1 cellular context compared by ENCODE assay signal in the genomic region with DNA sequence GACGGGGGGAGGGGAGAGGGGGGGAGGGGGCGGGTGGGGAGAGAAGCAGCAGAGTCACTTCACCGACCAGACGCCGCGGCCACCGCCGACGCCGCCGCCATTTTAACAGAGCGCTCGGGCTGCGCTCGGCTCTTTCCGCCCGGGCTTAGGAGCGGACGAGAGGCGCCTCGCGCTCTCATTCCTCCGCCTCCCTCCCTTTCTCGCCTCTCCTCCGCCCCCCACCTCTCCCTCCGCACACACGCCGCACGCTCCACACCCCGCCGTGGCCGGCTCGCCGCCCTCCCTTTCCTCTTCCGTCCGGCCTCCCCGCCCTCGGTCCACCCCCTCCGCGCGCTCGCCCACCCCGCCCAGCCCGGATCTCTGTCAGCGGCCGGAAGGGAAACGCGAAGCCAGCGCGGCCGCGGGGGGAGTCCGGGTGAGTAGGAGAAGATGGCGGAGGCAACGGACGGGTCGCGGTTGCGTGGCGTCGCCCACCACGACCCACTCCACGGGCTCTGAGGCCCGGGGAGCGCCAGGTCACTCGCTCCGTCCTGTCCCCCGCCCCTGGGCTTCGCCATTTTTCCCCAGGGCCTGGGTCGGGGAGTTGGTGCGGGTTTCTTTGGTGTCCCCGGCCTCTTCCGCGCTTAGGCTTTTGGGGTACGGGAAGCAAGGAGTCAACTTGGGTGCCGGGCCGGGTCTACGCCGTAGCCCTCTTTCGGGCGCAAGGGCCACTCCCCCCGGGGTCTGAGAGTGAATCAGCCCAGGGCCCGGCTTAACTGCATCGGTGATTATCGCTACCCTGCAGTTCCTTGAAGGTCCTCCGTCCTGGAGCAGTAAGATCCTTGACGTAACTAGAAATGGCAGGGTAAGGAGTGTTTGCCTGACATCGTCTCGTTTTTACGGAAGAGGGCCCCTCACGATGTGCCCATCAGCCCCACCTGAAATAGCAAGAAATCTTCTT.
TF ChIP-seq lines count a peak whose summit lies in the region.

A gene with protein sequence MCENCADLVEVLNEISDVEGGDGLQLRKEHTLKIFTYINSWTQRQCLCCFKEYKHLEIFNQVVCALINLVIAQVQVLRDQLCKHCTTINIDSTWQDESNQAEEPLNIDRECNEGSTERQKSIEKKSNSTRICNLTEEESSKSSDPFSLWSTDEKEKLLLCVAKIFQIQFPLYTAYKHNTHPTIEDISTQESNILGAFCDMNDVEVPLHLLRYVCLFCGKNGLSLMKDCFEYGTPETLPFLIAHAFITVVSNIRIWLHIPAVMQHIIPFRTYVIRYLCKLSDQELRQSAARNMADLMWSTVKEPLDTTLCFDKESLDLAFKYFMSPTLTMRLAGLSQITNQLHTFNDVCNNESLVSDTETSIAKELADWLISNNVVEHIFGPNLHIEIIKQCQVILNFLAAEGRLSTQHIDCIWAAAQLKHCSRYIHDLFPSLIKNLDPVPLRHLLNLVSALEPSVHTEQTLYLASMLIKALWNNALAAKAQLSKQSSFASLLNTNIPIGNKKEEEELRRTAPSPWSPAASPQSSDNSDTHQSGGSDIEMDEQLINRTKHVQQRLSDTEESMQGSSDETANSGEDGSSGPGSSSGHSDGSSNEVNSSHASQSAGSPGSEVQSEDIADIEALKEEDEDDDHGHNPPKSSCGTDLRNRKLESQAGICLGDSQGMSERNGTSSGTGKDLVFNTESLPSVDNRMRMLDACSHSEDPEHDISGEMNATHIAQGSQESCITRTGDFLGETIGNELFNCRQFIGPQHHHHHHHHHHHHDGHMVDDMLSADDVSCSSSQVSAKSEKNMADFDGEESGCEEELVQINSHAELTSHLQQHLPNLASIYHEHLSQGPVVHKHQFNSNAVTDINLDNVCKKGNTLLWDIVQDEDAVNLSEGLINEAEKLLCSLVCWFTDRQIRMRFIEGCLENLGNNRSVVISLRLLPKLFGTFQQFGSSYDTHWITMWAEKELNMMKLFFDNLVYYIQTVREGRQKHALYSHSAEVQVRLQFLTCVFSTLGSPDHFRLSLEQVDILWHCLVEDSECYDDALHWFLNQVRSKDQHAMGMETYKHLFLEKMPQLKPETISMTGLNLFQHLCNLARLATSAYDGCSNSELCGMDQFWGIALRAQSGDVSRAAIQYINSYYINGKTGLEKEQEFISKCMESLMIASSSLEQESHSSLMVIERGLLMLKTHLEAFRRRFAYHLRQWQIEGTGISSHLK (N-terminal part only) (minus strand): TSS at position 123 of the 940 bp plus-strand sequence. CDS start 395 bp downstream, outside the sequence.

TF ChIP-seq in HEK293, 187 proteins besides CTCF, POLR2A, EP300 and RAD21 (continued from another document and continues in another):
- TF ChIP-seq, protein P1, sequence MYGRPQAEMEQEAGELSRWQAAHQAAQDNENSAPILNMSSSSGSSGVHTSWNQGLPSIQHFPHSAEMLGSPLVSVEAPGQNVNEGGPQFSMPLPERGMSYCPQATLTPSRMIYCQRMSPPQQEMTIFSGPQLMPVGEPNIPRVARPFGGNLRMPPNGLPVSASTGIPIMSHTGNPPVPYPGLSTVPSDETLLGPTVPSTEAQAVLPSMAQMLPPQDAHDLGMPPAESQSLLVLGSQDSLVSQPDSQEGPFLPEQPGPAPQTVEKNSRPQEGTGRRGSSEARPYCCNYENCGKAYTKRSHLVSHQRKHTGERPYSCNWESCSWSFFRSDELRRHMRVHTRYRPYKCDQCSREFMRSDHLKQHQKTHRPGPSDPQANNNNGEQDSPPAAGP (tag by site-specific recombination; IDR thresholded peaks at IDR 0.05): peak; percentile 29; the same call in 1 of the 2 replicates
- TF ChIP-seq TCF7L2 (IDR thresholded peaks at IDR 0.05; ENCODE audit: borderline replicate concordance, low read depth, low read length) (no peak), ZNF221 (tag by site-specific recombination; IDR thresholded peaks at IDR 0.05; ENCODE audit: borderline replicate concordance) (no peak), ZNF747 (tag by site-specific recombination; IDR thresholded peaks at IDR 0.05) (no peak), ZNF175 (tag by site-specific recombination; IDR thresholded peaks at IDR 0.05) (no peak), ZNF660 (tag by site-specific recombination; IDR thresholded peaks at IDR 0.05) (0 out of 2 replicates have a peak, but pooled peaks have one; percentile 36), SP7 (tag by site-specific recombination; IDR thresholded peaks at IDR 0.05) (peak; percentile 57), ZNF521 (tag by site-specific recombination; IDR thresholded peaks at IDR 0.05) (no peak), KLF8 (tag by site-specific recombination; IDR thresholded peaks at IDR 0.05) (peak; percentile 94), MYNN (tag by site-specific recombination; IDR thresholded peaks at IDR 0.05; ENCODE audit: borderline replicate concordance) (no peak), ZNF768 (tag by site-specific recombination; IDR thresholded peaks at IDR 0.05) (no peak), GLI4 (tag by site-specific recombination; IDR thresholded peaks at IDR 0.05) (no peak), ZNF335 (tag by site-specific recombination; conservative IDR thresholded peaks at IDR 0.05) (peak; percentile 77), MEIS1 (CRISPR knock-in tag; IDR thresholded peaks at IDR 0.05; ENCODE audit: borderline replicate concordance) (no peak), ZNF791 (tag by site-specific recombination; IDR thresholded peaks at IDR 0.05) (no peak), BCL11B (tag by site-specific recombination; IDR thresholded peaks at IDR 0.05; ENCODE audit: low read depth) (no peak), KLF10 (tag by site-specific recombination; IDR thresholded peaks at IDR 0.05) (no peak), MZF1 (tag by site-specific recombination; IDR thresholded peaks at IDR 0.05; ENCODE audit: borderline replicate concordance) (no peak), ZNF311 (tag by site-specific recombination; IDR thresholded peaks at IDR 0.05; ENCODE audit: borderline replicate concordance) (no peak), ZNF239 (tag by site-specific recombination; IDR thresholded peaks at IDR 0.05) (no peak), GLIS1 (tag by site-specific recombination; IDR thresholded peaks at IDR 0.05) (peak; percentile 64), SALL2 (tag by site-specific recombination; IDR thresholded peaks at IDR 0.05; ENCODE audit: borderline replicate concordance) (no peak), ZNF223 (tag by site-specific recombination; IDR thresholded peaks at IDR 0.05) (no peak), ZNF560 (tag by site-specific recombination; IDR thresholded peaks at IDR 0.05; ENCODE audit: borderline replicate concordance) (no peak), ZNF600 (tag by site-specific recombination; IDR thresholded peaks at IDR 0.05) (no peak), ZNF530 (tag by site-specific recombination; IDR thresholded peaks at IDR 0.05; ENCODE audit: low read depth) (no peak), ZNF211 (tag by site-specific recombination; IDR thresholded peaks at IDR 0.05; ENCODE audit: low read depth) (no peak), YY1 (tag by site-specific recombination; IDR thresholded peaks at IDR 0.05) (peak; percentile 79), ZNF610 (tag by site-specific recombination; IDR thresholded peaks at IDR 0.05; ENCODE audit: borderline replicate concordance) (no peak), ZXDB (tag by site-specific recombination; IDR thresholded peaks at IDR 0.05) (peak; percentile 38; the same call in 1 of the 2 replicates), SP2 (tag by site-specific recombination; IDR thresholded peaks at IDR 0.05) (peak; percentile 87), ZNF473 (tag by site-specific recombination; IDR thresholded peaks at IDR 0.05) (no peak), ZNF664 (tag by site-specific recombination; IDR thresholded peaks at IDR 0.05) (peak; percentile 84), IKZF3 (tag by site-specific recombination; IDR thresholded peaks at IDR 0.05) (no peak), ZNF626 (tag by site-specific recombination; IDR thresholded peaks at IDR 0.05) (no peak), ZNF157 (tag by site-specific recombination; IDR thresholded peaks at IDR 0.05) (no peak), ZFP41 (tag by site-specific recombination; IDR thresholded peaks at IDR 0.05; ENCODE audit: borderline replicate concordance) (no peak), ZNF23 (tag by site-specific recombination; IDR thresholded peaks at IDR 0.05; ENCODE audit: borderline replicate concordance) (no peak), KLF9 (tag by site-specific recombination; IDR thresholded peaks at IDR 0.05; ENCODE audit: low read depth) (peak; percentile 77), SETDB1 (IDR thresholded peaks at IDR 0.05; ENCODE audit: insufficient read length, low read length) (no peak), ZBTB7A (tag by site-specific recombination; IDR thresholded peaks at IDR 0.05; ENCODE audit: low read depth) (no peak), PRDM1 (tag by site-specific recombination; IDR thresholded peaks at IDR 0.05) (no peak), ZNF394 (tag by site-specific recombination; IDR thresholded peaks at IDR 0.05; ENCODE audit: borderline replicate concordance) (peak; percentile 25; the same call in 1 of the 2 replicates), YY2 (tag by site-specific recombination; IDR thresholded peaks at IDR 0.05) (peak; percentile 41; the same call in 1 of the 2 replicates), SP3 (tag by site-specific recombination; IDR thresholded peaks at IDR 0.05) (peak; percentile 89), HOXC10 (CRISPR knock-in tag; IDR thresholded peaks at IDR 0.05) (no peak)
- TF ChIP-seq, protein P2, sequence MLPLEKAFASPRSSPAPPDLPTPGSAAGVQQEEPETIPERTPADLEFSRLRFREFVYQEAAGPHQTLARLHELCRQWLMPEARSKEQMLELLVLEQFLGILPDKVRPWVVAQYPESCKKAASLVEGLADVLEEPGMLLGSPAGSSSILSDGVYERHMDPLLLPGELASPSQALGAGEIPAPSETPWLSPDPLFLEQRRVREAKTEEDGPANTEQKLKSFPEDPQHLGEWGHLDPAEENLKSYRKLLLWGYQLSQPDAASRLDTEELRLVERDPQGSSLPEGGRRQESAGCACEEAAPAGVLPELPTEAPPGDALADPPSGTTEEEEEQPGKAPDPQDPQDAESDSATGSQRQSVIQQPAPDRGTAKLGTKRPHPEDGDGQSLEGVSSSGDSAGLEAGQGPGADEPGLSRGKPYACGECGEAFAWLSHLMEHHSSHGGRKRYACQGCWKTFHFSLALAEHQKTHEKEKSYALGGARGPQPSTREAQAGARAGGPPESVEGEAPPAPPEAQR (tag by site-specific recombination; IDR thresholded peaks at IDR 0.05): no peak
- TF ChIP-seq, protein P3, sequence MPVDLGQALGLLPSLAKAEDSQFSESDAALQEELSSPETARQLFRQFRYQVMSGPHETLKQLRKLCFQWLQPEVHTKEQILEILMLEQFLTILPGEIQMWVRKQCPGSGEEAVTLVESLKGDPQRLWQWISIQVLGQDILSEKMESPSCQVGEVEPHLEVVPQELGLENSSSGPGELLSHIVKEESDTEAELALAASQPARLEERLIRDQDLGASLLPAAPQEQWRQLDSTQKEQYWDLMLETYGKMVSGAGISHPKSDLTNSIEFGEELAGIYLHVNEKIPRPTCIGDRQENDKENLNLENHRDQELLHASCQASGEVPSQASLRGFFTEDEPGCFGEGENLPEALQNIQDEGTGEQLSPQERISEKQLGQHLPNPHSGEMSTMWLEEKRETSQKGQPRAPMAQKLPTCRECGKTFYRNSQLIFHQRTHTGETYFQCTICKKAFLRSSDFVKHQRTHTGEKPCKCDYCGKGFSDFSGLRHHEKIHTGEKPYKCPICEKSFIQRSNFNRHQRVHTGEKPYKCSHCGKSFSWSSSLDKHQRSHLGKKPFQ (tag by site-specific recombination; IDR thresholded peaks at IDR 0.05): no peak
- TF ChIP-seq, protein P4, sequence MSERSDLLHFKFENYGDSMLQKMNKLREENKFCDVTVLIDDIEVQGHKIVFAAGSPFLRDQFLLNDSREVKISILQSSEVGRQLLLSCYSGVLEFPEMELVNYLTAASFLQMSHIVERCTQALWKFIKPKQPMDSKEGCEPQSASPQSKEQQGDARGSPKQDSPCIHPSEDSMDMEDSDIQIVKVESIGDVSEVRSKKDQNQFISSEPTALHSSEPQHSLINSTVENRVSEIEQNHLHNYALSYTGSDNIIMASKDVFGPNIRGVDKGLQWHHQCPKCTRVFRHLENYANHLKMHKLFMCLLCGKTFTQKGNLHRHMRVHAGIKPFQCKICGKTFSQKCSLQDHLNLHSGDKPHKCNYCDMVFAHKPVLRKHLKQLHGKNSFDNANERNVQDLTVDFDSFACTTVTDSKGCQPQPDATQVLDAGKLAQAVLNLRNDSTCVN (tag by site-specific recombination; optimal IDR thresholded peaks at IDR 0.05): peak; percentile 91
- TF ChIP-seq, protein P5, sequence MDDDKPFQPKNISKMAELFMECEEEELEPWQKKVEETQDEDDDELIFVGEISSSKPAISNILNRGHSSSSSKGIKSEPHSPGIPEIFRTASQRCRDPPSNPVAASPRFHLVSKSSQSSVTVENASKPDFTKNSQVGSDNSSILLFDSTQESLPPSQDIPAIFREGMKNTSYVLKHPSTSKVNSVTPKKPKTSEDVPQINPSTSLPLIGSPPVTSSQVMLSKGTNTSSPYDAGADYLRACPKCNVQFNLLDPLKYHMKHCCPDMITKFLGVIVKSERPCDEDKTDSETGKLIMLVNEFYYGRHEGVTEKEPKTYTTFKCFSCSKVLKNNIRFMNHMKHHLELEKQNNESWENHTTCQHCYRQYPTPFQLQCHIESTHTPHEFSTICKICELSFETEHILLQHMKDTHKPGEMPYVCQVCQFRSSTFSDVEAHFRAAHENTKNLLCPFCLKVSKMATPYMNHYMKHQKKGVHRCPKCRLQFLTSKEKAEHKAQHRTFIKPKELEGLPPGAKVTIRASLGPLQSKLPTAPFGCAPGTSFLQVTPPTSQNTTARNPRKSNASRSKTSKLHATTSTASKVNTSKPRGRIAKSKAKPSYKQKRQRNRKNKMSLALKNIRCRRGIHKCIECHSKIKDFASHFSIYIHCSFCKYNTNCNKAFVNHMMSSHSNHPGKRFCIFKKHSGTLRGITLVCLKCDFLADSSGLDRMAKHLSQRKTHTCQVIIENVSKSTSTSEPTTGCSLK (tag by site-specific recombination; IDR thresholded peaks at IDR 0.05): no peak
- TF ChIP-seq, protein P6, sequence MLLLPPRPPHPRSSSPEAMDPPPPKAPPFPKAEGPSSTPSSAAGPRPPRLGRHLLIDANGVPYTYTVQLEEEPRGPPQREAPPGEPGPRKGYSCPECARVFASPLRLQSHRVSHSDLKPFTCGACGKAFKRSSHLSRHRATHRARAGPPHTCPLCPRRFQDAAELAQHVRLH (tag by site-specific recombination; IDR thresholded peaks at IDR 0.05): no peak
- TF ChIP-seq, protein P7, sequence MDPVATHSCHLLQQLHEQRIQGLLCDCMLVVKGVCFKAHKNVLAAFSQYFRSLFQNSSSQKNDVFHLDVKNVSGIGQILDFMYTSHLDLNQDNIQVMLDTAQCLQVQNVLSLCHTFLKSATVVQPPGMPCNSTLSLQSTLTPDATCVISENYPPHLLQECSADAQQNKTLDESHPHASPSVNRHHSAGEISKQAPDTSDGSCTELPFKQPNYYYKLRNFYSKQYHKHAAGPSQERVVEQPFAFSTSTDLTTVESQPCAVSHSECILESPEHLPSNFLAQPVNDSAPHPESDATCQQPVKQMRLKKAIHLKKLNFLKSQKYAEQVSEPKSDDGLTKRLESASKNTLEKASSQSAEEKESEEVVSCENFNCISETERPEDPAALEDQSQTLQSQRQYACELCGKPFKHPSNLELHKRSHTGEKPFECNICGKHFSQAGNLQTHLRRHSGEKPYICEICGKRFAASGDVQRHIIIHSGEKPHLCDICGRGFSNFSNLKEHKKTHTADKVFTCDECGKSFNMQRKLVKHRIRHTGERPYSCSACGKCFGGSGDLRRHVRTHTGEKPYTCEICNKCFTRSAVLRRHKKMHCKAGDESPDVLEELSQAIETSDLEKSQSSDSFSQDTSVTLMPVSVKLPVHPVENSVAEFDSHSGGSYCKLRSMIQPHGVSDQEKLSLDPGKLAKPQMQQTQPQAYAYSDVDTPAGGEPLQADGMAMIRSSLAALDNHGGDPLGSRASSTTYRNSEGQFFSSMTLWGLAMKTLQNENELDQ (tag by site-specific recombination; IDR thresholded peaks at IDR 0.05; ENCODE audit: low read depth): no peak
